ENCODE assay signal across 17 cellular contexts in genomic region chr16:30723725-30724355, GRCh38. TPM values are rescaled to one million over a fixed set of nuclear protein-coding genes. Genes with fewer than 3 reads are reported as not detected.
DNase-seq lines count a peak whose midpoint lies in the region; ATAC-seq and TF ChIP-seq lines count a peak whose summit lies in the region.
"Had no signal": no experiment of that assay in that cellular context is flagged by ENCODE, and none has a peak within 500 bp of the region (broad histone marks: within the 10 kb centered on the region; RNA-seq: fewer than 3 reads in every experiment).

No MANE protein-coding gene starts in this region.

- peaks cover 29% of the 10 kb centered on the region for H3K36me3 ChIP-seq in colonic mucosa

- H3K4me1 ChIP-seq in colonic mucosa: peaks cover 4% of the 10 kb centered on the region
- H3K4me1 ChIP-seq: gastroesophageal sphincter, suprapubic skin had no signal

- no peak for TF ChIP-seq CTCF in activated CD8-positive, alpha-beta T cell treated with anti-CD3 and anti-CD28 coated beads for 36 hours (IDR thresholded peaks at IDR 0.05)
- TF ChIP-seq CTCF in RWPE1 (conservative IDR thresholded peaks at IDR 0.05; ENCODE audit: low read depth) (no peak), colonic mucosa (IDR thresholded peaks at IDR 0.05) (no peak), GM10266 (IDR thresholded peaks at IDR 0.05; ENCODE audit: control insufficient read depth, insufficient read depth, low read depth, missing control alignments) (no peak)

- H3K27me3 ChIP-seq in colonic mucosa: no peaks in the 10 kb centered on the region
- H3K27me3 ChIP-seq: gastroesophageal sphincter, pancreas, suprapubic skin had no signal

- H3K27me3 Mint-ChIP-seq in activated CD8-positive, alpha-beta T cell treated with anti-CD3 and anti-CD28 coated beads for 36 hours: no peaks in the 10 kb centered on the region
- no peaks in the 10 kb centered on the region for H3K27me3 Mint-ChIP-seq in activated CD8-positive, alpha-beta T cell treated with anti-CD3 and anti-CD28 coated beads, Interleukin-2, amount 10 ng/mL, durations not matched to agents 7 days and 5 days (ENCODE audit: low read depth)

- no peaks in the 10 kb centered on the region for H3K9me3 Mint-ChIP-seq in activated CD8-positive, alpha-beta T cell treated with anti-CD3 and anti-CD28 coated beads for 36 hours
- H3K9me3 Mint-ChIP-seq in activated CD8-positive, alpha-beta T cell treated with anti-CD3 and anti-CD28 coated beads, Interleukin-2, amount 10 ng/mL, durations not matched to agents 7 days and 5 days (ENCODE audit: insufficient read depth): no peaks in the 10 kb centered on the region

- H3K4me3 ChIP-seq in colonic mucosa: no peak overlapping the region
- H3K4me3 ChIP-seq: gastroesophageal sphincter, pancreas, suprapubic skin had no signal

- no peak overlapping the region for H3K9ac ChIP-seq in colonic mucosa (ENCODE audit: low read depth in 2 of 2, low read length in 2 of 2)

- no peak for DNase-seq in activated CD8-positive, alpha-beta T cell treated with anti-CD3 and anti-CD28 coated beads for 36 hours
- no peak for DNase-seq in activated CD8-positive, alpha-beta T cell treated with anti-CD3 and anti-CD28 coated beads, Interleukin-2, amount 10 ng/mL, durations not matched to agents 7 days and 5 days
- DNase-seq in RWPE1 (ENCODE audit: low spot score) (no peak), colonic mucosa (no peak), posterior vena cava (ENCODE audit: low spot score) (peak; percentile 50), NCI-H1694 (lab: John Stamatoyannopoulos, UW) (no peak), GM10266 (ENCODE audit: extremely low spot score) (no peak)
- no peak for DNase-seq in effector CD4-positive, alpha-beta T cell
- DNase-seq: 8988T; activated CD8-positive, alpha-beta memory T cell treated with anti-CD3 and anti-CD28 coated beads for 24 hours; activated gamma-delta T cell treated with Interleukin-2 at 50 U/mL for 16 hours; NCI-H1930; NCI-H524 treated with DMSO at 0.1 percent for 48 hours; OCI-M1 had no signal

- peak overlapping the region; percentile 8 for H3K27ac Mint-ChIP-seq in activated CD8-positive, alpha-beta T cell treated with anti-CD3 and anti-CD28 coated beads for 36 hours
- H3K27ac Mint-ChIP-seq in activated CD8-positive, alpha-beta T cell treated with anti-CD3 and anti-CD28 coated beads, Interleukin-2, amount 10 ng/mL, durations not matched to agents 7 days and 5 days: no peak overlapping the region

- intact Hi-C loops in activated CD8-positive, alpha-beta T cell treated with anti-CD3 and anti-CD28 coated beads for 36 hours (cut with micrococcal nuclease): no loop called here
- intact Hi-C loops in colonic mucosa (cut with DNase I): loop anchor here (5.0 kb wide), 1 partner anchor 33 kb away; no protein-coding TSS in a partner anchor
- intact Hi-C loops in posterior vena cava (cut with DNase I): no loop called here

- POLR2A ChIA-PET in activated CD8-positive, alpha-beta T cell treated with anti-CD3 and anti-CD28 coated beads for 36 hours (lab: Charles Lee): interaction anchor here (0.9 to 5.0 kb wide), 10 partner anchors 8 to 45 kb away, joined by 3 to 30 read pairs (median 4); no protein-coding TSS in a partner anchor
- POLR2A ChIA-PET in activated CD8-positive, alpha-beta T cell treated with anti-CD3 and anti-CD28 coated beads, Interleukin-2, amount 10 ng/mL, durations not matched to agents 7 days and 5 days (lab: Charles Lee): interaction anchor here (1.3 kb wide), 1 partner anchor 9 kb away, joined by 3 read pairs; no protein-coding TSS in a partner anchor
- POLR2A ChIA-PET in RWPE1 (lab: Yijun Ruan, JAX; ENCODE audit: low non-redundant PET): no interaction called here

- no peak overlapping the region for H3K4me3 Mint-ChIP-seq in activated CD8-positive, alpha-beta T cell treated with anti-CD3 and anti-CD28 coated beads for 36 hours
- no peak overlapping the region for H3K4me3 Mint-ChIP-seq in activated CD8-positive, alpha-beta T cell treated with anti-CD3 and anti-CD28 coated beads, Interleukin-2, amount 10 ng/mL, durations not matched to agents 7 days and 5 days

- H3K36me3 Mint-ChIP-seq in activated CD8-positive, alpha-beta T cell treated with anti-CD3 and anti-CD28 coated beads for 36 hours (ENCODE audit: low read depth): peaks cover 70% of the 10 kb centered on the region
- H3K36me3 Mint-ChIP-seq in activated CD8-positive, alpha-beta T cell treated with anti-CD3 and anti-CD28 coated beads, Interleukin-2, amount 10 ng/mL, durations not matched to agents 7 days and 5 days (ENCODE audit: low read depth): peaks cover 73% of the 10 kb centered on the region

- ATAC-seq in activated CD8-positive, alpha-beta T cell treated with anti-CD3 and anti-CD28 coated beads for 36 hours: no peak
- no peak for ATAC-seq in activated CD8-positive, alpha-beta T cell treated with anti-CD3 and anti-CD28 coated beads, Interleukin-2, amount 10 ng/mL, durations not matched to agents 7 days and 5 days

- H3K9me3 ChIP-seq in colonic mucosa: no peaks in the 10 kb centered on the region
- H3K9me3 ChIP-seq: gastroesophageal sphincter, pancreas, suprapubic skin had no signal

- H3K27ac ChIP-seq in RWPE1 (peak overlapping the region; percentile 19; the same call in 1 of the 2 replicates), colonic mucosa (peak overlapping the region; percentile 58)
- H3K27ac ChIP-seq: pancreas, suprapubic skin had no signal

- CTCF ChIA-PET in activated CD8-positive, alpha-beta T cell treated with anti-CD3 and anti-CD28 coated beads for 36 hours (lab: Charles Lee): interaction anchor here (1.3 kb wide), 1 partner anchor 30 kb away, joined by 4 read pairs; no protein-coding TSS in a partner anchor
- CTCF ChIA-PET in activated CD8-positive, alpha-beta T cell treated with anti-CD3 and anti-CD28 coated beads, Interleukin-2, amount 10 ng/mL, durations not matched to agents 7 days and 5 days (lab: Charles Lee): interaction anchor here (1.2 to 1.6 kb wide), 2 partner anchors 11 to 24 kb away, joined by 5 read pairs; partner anchors contain the start of gene PHKG2
- CTCF ChIA-PET in RWPE1 (lab: Yijun Ruan, JAX): interaction anchor here (0.7 kb wide), 1 partner anchor 552 kb away, joined by 5 read pairs; no protein-coding TSS in a partner anchor

- peaks cover 2% of the 10 kb centered on the region for H3K4me1 Mint-ChIP-seq in activated CD8-positive, alpha-beta T cell treated with anti-CD3 and anti-CD28 coated beads for 36 hours (ENCODE audit: low read depth)
- H3K4me1 Mint-ChIP-seq in activated CD8-positive, alpha-beta T cell treated with anti-CD3 and anti-CD28 coated beads, Interleukin-2, amount 10 ng/mL, durations not matched to agents 7 days and 5 days (ENCODE audit: low read depth): no peaks in the 10 kb centered on the region

RNA-seq across cellular contexts. Expression of gene PHKG2, which starts 24.4 kb away (rescaled TPM):
- 10 to 100 TPM; 27.8 to 30.3 TPM for total RNA-seq in activated CD8-positive, alpha-beta T cell treated with anti-CD3 and anti-CD28 coated beads for 36 hours
- total RNA-seq in activated CD8-positive, alpha-beta T cell treated with anti-CD3 and anti-CD28 coated beads, Interleukin-2, amount 10 ng/mL, durations not matched to agents 7 days and 5 days: 10 to 100 TPM; 42.1 to 43.7 TPM
- total RNA-seq in colonic mucosa (10 to 100 TPM; 33.6 to 47.8 TPM), posterior vena cava (10 to 100 TPM; 13.0 to 13.9 TPM)

RNA-seq across cellular contexts. Expression of gene SRCAP, which starts 24.9 kb away (rescaled TPM):
- 10 to 100 TPM; 57.2 to 64.7 TPM for total RNA-seq in activated CD8-positive, alpha-beta T cell treated with anti-CD3 and anti-CD28 coated beads for 36 hours
- total RNA-seq in activated CD8-positive, alpha-beta T cell treated with anti-CD3 and anti-CD28 coated beads, Interleukin-2, amount 10 ng/mL, durations not matched to agents 7 days and 5 days: 10 to 100 TPM; 75.2 to 76.0 TPM
- total RNA-seq in colonic mucosa (10 to 100 TPM; 44.0 to 79.3 TPM), posterior vena cava (10 to 100 TPM; 41.4 to 44.9 TPM)

RNA-seq across cellular contexts. Expression of gene CFAP119, which starts 38.0 kb away (rescaled TPM):
- total RNA-seq in activated CD8-positive, alpha-beta T cell treated with anti-CD3 and anti-CD28 coated beads for 36 hours: 1 to 10 TPM; 3.8 to 3.9 TPM
- total RNA-seq in activated CD8-positive, alpha-beta T cell treated with anti-CD3 and anti-CD28 coated beads, Interleukin-2, amount 10 ng/mL, durations not matched to agents 7 days and 5 days: 1 to 10 TPM; 4.4 to 4.8 TPM
- total RNA-seq in colonic mucosa: 10 to 100 TPM in 1 of 2 donors, 1 to 10 TPM in 1; 8.6 to 12.7 TPM
- total RNA-seq in posterior vena cava: 1 to 10 TPM; 1.2 TPM

RNA-seq across cellular contexts. Expression of gene RNF40, which starts 38.3 kb away (rescaled TPM):
- 10 to 100 TPM; 63.2 to 68.1 TPM for total RNA-seq in activated CD8-positive, alpha-beta T cell treated with anti-CD3 and anti-CD28 coated beads for 36 hours
- 100 to 1,000 TPM; 100 to 102 TPM for total RNA-seq in activated CD8-positive, alpha-beta T cell treated with anti-CD3 and anti-CD28 coated beads, Interleukin-2, amount 10 ng/mL, durations not matched to agents 7 days and 5 days
- 100 to 1,000 TPM in 1 of 2 donors, 10 to 100 TPM in 1; 94.6 to 117 TPM for total RNA-seq in colonic mucosa
- total RNA-seq in posterior vena cava: 10 to 100 TPM; 60.9 to 66.5 TPM
